In the genomic region with DNA sequence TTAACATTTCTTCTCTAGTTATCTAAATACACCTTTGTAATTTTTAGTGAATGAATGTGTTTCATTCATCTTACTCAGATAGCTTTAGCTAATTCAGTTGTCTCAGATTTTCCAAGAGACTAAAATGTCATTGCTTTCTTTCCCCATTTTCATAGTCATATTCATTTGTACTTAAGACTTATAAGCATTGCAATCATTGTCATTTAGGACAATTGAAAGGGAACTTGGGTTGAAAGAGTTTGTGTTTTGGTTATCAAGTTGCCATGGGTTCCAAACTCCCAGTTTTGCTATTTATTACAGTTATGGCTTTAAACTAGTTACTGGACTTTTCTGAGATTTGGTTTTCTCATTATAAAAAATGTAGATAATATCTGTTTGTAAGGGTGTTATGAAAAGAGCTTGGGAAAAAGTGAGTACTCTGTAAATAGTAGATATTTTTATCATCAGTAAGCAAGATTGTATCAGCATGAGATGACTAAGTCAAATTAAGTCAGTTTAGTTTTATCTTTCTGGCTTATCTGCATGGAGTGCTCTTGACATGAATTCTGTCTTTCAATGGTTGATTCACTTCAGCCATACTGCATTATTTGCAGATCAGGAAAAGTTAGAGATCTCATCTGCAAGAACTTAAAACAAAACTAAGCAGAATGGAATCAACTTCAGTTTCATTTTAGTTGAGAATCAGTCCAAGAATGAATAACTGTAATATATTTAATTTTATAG, we compare ENCODE assay signal across 17 cellular contexts.
DNase-seq lines count a peak whose midpoint lies in the region; ATAC-seq, FAIRE-seq and TF ChIP-seq lines count a peak whose summit lies in the region.
"Had no signal": no experiment of that assay in that cellular context is flagged by ENCODE, and none has a peak within 500 bp of the region (broad histone marks: within the 10 kb centered on the region; RNA-seq: fewer than 3 reads in every experiment).

No MANE protein-coding gene starts in this region.

- in situ Hi-C loops in GM13977 (cut with MboI; ENCODE audit: low pct_unique_long_range_greater_than_20kb, low sequenced_read_pairs, unreplicated experiment): no loop called here

- H3K27me3 Mint-ChIP-seq in activated CD8-positive, alpha-beta memory T cell treated with anti-CD3 and anti-CD28 coated beads, Interleukin-2, amount 10 ng/mL, durations not matched to agents 7 days and 5 days: no peaks in the 10 kb centered on the region
- H3K27me3 Mint-ChIP-seq: CD4-positive, CD25-positive, alpha-beta regulatory T cell had no signal

- ATAC-seq in HG03196 (IDR thresholded peaks at IDR 0.05; ENCODE audit: unreplicated experiment): no peak
- ATAC-seq in activated CD8-positive, alpha-beta memory T cell treated with anti-CD3 and anti-CD28 coated beads, Interleukin-2, amount 10 ng/mL, durations not matched to agents 7 days and 5 days: no peak
- ATAC-seq: right cardiac atrium had no signal

- DNase-seq in COLO829 (ENCODE audit: low spot score) (peak; percentile 35), GM18507 (ENCODE audit: extremely low spot score, insufficient read length, low read depth) (no peak), RPMI7951 (ENCODE audit: low read depth) (peak; percentile 55), fibroblast of villous mesenchyme (ENCODE audit: low read depth) (peak; percentile 29), NCI-H2029 treated with DMSO at 0.1 percent for 48 hours (lab: John Stamatoyannopoulos, UW) (no peak), GM13977 (ENCODE audit: low spot score) (no peak)
- no peak for DNase-seq in activated CD8-positive, alpha-beta memory T cell treated with anti-CD3 and anti-CD28 coated beads, Interleukin-2, amount 10 ng/mL, durations not matched to agents 7 days and 5 days
- DNase-seq: CD4-positive, CD25-positive, alpha-beta regulatory T cell; GDM1; NCI-H1105 treated with DMSO at 0.1 percent for 48 hours; NCI-H446; nephron progenitor cell; right cardiac atrium; WERI-Rb-1 had no signal

- peak; percentile 26 for FAIRE-seq in GM18507 (lab: Jason Lieb, UNC)
- FAIRE-seq: H1 had no signal

- H3K36me3 Mint-ChIP-seq in activated CD8-positive, alpha-beta memory T cell treated with anti-CD3 and anti-CD28 coated beads, Interleukin-2, amount 10 ng/mL, durations not matched to agents 7 days and 5 days: no peaks in the 10 kb centered on the region
- H3K36me3 Mint-ChIP-seq: activated naive CD4-positive, alpha-beta T cell treated with anti-CD3 and anti-CD28 coated beads, Interleukin-2, amount 50 U/mL, for 72 hours had no signal

- H3K4me1 Mint-ChIP-seq in activated CD8-positive, alpha-beta memory T cell treated with anti-CD3 and anti-CD28 coated beads, Interleukin-2, amount 10 ng/mL, durations not matched to agents 7 days and 5 days: peaks cover 5% of the 10 kb centered on the region

- no peak overlapping the region for H3K4me3 ChIP-seq in fibroblast of villous mesenchyme (ENCODE audit: low read depth, low read length)

- no peak for TF ChIP-seq CTCF in fibroblast of villous mesenchyme (IDR thresholded peaks at IDR 0.05; ENCODE audit: insufficient read depth, low read depth, low read length)
- no peak for TF ChIP-seq CTCF in GM13977 (IDR thresholded peaks at IDR 0.05; ENCODE audit: extremely low read depth, insufficient read depth, missing control alignments)

- H3K9me3 Mint-ChIP-seq in activated CD8-positive, alpha-beta memory T cell treated with anti-CD3 and anti-CD28 coated beads, Interleukin-2, amount 10 ng/mL, durations not matched to agents 7 days and 5 days (ENCODE audit: low read depth): no peaks in the 10 kb centered on the region
- H3K9me3 Mint-ChIP-seq: activated naive CD4-positive, alpha-beta T cell treated with anti-CD3 and anti-CD28 coated beads, Interleukin-2, amount 50 U/mL, for 72 hours; nephron progenitor cell had no signal

- H3K27ac Mint-ChIP-seq in activated CD8-positive, alpha-beta memory T cell treated with anti-CD3 and anti-CD28 coated beads, Interleukin-2, amount 10 ng/mL, durations not matched to agents 7 days and 5 days: no peak overlapping the region
- H3K27ac Mint-ChIP-seq: activated naive CD4-positive, alpha-beta T cell treated with anti-CD3 and anti-CD28 coated beads, Interleukin-2, amount 50 U/mL, for 72 hours; CD4-positive, CD25-positive, alpha-beta regulatory T cell; nephron progenitor cell had no signal

- CTCF ChIA-PET in activated CD8-positive, alpha-beta memory T cell treated with anti-CD3 and anti-CD28 coated beads, Interleukin-2, amount 10 ng/mL, durations not matched to agents 7 days and 5 days (lab: Charles Lee): no interaction called here

- H3K4me3 Mint-ChIP-seq in activated CD8-positive, alpha-beta memory T cell treated with anti-CD3 and anti-CD28 coated beads, Interleukin-2, amount 10 ng/mL, durations not matched to agents 7 days and 5 days: no peak overlapping the region
- H3K4me3 Mint-ChIP-seq: CD4-positive, CD25-positive, alpha-beta regulatory T cell; nephron progenitor cell had no signal

Comparison
In these comparisons a context has a peak if more than half of its experiments do, and no peak if none do; other contexts are left out.
1. DNase-seq: peak in COLO829 (single experiment), RPMI7951 (single experiment) and fibroblast of villous mesenchyme (single experiment); none in GM18507 (single experiment), NCI-H2029 treated with DMSO at 0.1 percent for 48 hours (single experiment), activated CD8-positive, alpha-beta memory T cell treated with anti-CD3 and anti-CD28 coated beads, Interleukin-2, amount 10 ng/mL, durations not matched to agents 7 days and 5 days (single experiment) and GM13977 (single experiment).